8 cellular contexts compared by ENCODE assay signal in genomic region chr2:127591221-127591923, GRCh38. TPM values are rescaled to one million over a fixed set of nuclear protein-coding genes. Genes with fewer than 3 reads are reported as not detected.
DNase-seq lines count a peak whose midpoint lies in the region; TF ChIP-seq lines count a peak whose summit lies in the region.

No MANE protein-coding gene starts in this region.

- no peaks in the 10 kb centered on the region for H3K27me3 ChIP-seq in effector memory CD4-positive, alpha-beta T cell (replicated peaks; ENCODE audit: control insufficient read depth, insufficient read depth, low read length, poor library complexity, severe bottlenecking)
- no peaks in the 10 kb centered on the region for H3K27me3 ChIP-seq in mesendoderm (ENCODE audit: insufficient read depth, low read length, poor library complexity)

- H3K9me3 Mint-ChIP-seq in HFFc6, result peaks cover 6% of the 10 kb centered on the region; the same call in 1 of the 2 replicates
- no peaks in the 10 kb centered on the region for H3K9me3 Mint-ChIP-seq in activated CD4-positive, alpha-beta memory T cell treated with anti-CD3 and anti-CD28 coated beads, Interleukin-2, amount 10 ng/mL, durations not matched to agents 7 days and 5 days

- CTCF ChIA-PET in activated CD4-positive, alpha-beta memory T cell treated with anti-CD3 and anti-CD28 coated beads, Interleukin-2, amount 10 ng/mL, durations not matched to agents 7 days and 5 days (lab: Charles Lee), result interaction anchor here (0.6 to 3.4 kb wide), 33 partner anchors 8 to 400 kb away, joined by 3 to 97 read pairs (median 4); partner anchors contain the start of genes GPR17 and SFT2D3

- H3K18ac ChIP-seq in mesendoderm (ENCODE audit: low read length), result peak overlapping the region; percentile 33

- H2BK15ac ChIP-seq in mesendoderm (replicated peaks; ENCODE audit: low read depth), result no peak overlapping the region

- no peak overlapping the region for H4K8ac ChIP-seq in mesendoderm (ENCODE audit: low read depth, low read length)

- no peak overlapping the region for H3K27ac Mint-ChIP-seq in HFFc6
- H3K27ac Mint-ChIP-seq in activated CD4-positive, alpha-beta memory T cell treated with anti-CD3 and anti-CD28 coated beads, Interleukin-2, amount 10 ng/mL, durations not matched to agents 7 days and 5 days, result no peak overlapping the region

- H3K27me3 Mint-ChIP-seq in HFFc6 (ENCODE audit: insufficient read depth), result peaks cover 4% of the 10 kb centered on the region; the same call in 1 of the 2 replicates
- H3K27me3 Mint-ChIP-seq in activated CD4-positive, alpha-beta memory T cell treated with anti-CD3 and anti-CD28 coated beads, Interleukin-2, amount 10 ng/mL, durations not matched to agents 7 days and 5 days, result peaks cover 13% of the 10 kb centered on the region

- no peaks in the 10 kb centered on the region for H3K79me1 ChIP-seq in mesendoderm (ENCODE audit: low read length)

- H2BK120ac ChIP-seq in mesendoderm (ENCODE audit: low read depth, low read length), result no peak overlapping the region

- H3K4me3 Mint-ChIP-seq in HFFc6, result no peak overlapping the region
- H3K4me3 Mint-ChIP-seq in activated CD4-positive, alpha-beta memory T cell treated with anti-CD3 and anti-CD28 coated beads, Interleukin-2, amount 10 ng/mL, durations not matched to agents 7 days and 5 days, result no peak overlapping the region

- POLR2A ChIA-PET in activated CD4-positive, alpha-beta memory T cell treated with anti-CD3 and anti-CD28 coated beads, Interleukin-2, amount 10 ng/mL, durations not matched to agents 7 days and 5 days (lab: Charles Lee), result interaction anchor here (0.6 to 1.7 kb wide), 3 partner anchors 11 to 65 kb away, joined by 3 to 6 read pairs (median 3); partner anchors contain the start of gene IWS1

- H2BK5ac ChIP-seq in mesendoderm (ENCODE audit: low read length), result no peak overlapping the region

- H3K4me1 Mint-ChIP-seq in HFFc6 (ENCODE audit: low read depth), result peaks cover 18% of the 10 kb centered on the region
- peaks cover 4% of the 10 kb centered on the region for H3K4me1 Mint-ChIP-seq in activated CD4-positive, alpha-beta memory T cell treated with anti-CD3 and anti-CD28 coated beads, Interleukin-2, amount 10 ng/mL, durations not matched to agents 7 days and 5 days

- no peak overlapping the region for H3K4me2 ChIP-seq in mesendoderm (ENCODE audit: low read length)

- H3K56ac ChIP-seq in mesendoderm (ENCODE audit: low read length), result no peak overlapping the region

- H3K36me3 Mint-ChIP-seq in HFFc6 (ENCODE audit: low read depth), result peaks cover 7% of the 10 kb centered on the region
- no peaks in the 10 kb centered on the region for H3K36me3 Mint-ChIP-seq in activated CD4-positive, alpha-beta memory T cell treated with anti-CD3 and anti-CD28 coated beads, Interleukin-2, amount 10 ng/mL, durations not matched to agents 7 days and 5 days (ENCODE audit: low read depth)

- H3K4me3 ChIP-seq in effector memory CD4-positive, alpha-beta T cell (ENCODE audit: insufficient read depth, low read depth, low read length, poor library complexity, severe bottlenecking), result no peak overlapping the region
- no peak overlapping the region for H3K4me3 ChIP-seq in mesendoderm (ENCODE audit: low read length)

- H4K5ac ChIP-seq in mesendoderm (ENCODE audit: low read length), result peak overlapping the region; percentile 50

- H3K36me3 ChIP-seq in effector memory CD4-positive, alpha-beta T cell (ENCODE audit: control insufficient read depth, insufficient read depth, low read length), result no peaks in the 10 kb centered on the region
- H3K36me3 ChIP-seq in mesendoderm (ENCODE audit: control insufficient read depth, insufficient read depth, low read length), result no peaks in the 10 kb centered on the region

- H2AK5ac ChIP-seq in mesendoderm (ENCODE audit: low read length), result no peak overlapping the region

- no peaks in the 10 kb centered on the region for H3K4me1 ChIP-seq in effector memory CD4-positive, alpha-beta T cell (ENCODE audit: control insufficient read depth, insufficient read depth, low read length, poor library complexity, severe bottlenecking)
- H3K4me1 ChIP-seq in mesendoderm (ENCODE audit: control insufficient read depth, low read depth, low read length), result no peaks in the 10 kb centered on the region

- peak; percentile 90 for TF ChIP-seq CTCF in GM10266 (IDR thresholded peaks at IDR 0.05; ENCODE audit: control insufficient read depth, insufficient read depth, low read depth, missing control alignments)
- TF ChIP-seq CTCF in HFFc6 (IDR thresholded peaks at IDR 0.05), result peak; percentile 92

- H3K9ac ChIP-seq in mesendoderm (ENCODE audit: low read length), result no peak overlapping the region

- WGBS in mesendoderm (ENCODE audit: extremely low coverage, insufficient coverage, low lambda C conversion rate), result no CpG with 5 or more reads among the region's 10 CpGs

- no peak overlapping the region for H3K23ac ChIP-seq in mesendoderm (ENCODE audit: low read length)

- no peaks in the 10 kb centered on the region for H3K9me3 ChIP-seq in effector memory CD4-positive, alpha-beta T cell (ENCODE audit: control insufficient read depth, low read length)

- no peak overlapping the region for H3K27ac ChIP-seq in effector memory CD4-positive, alpha-beta T cell (ENCODE audit: insufficient read depth, low read length, poor library complexity, severe bottlenecking)
- H3K27ac ChIP-seq in mesendoderm (ENCODE audit: low read depth, low read length), result no peak overlapping the region

- H3K79me2 ChIP-seq in mesendoderm (ENCODE audit: control insufficient read depth, insufficient read depth, low read length), result no peaks in the 10 kb centered on the region

- DNase-seq in GM10266 (ENCODE audit: extremely low spot score) (peak; percentile 88), HFFc6 (peak; percentile 26), NCI-H2107 treated with DMSO at 0.1 percent for 48 hours (lab: John Stamatoyannopoulos, UW; ENCODE audit: unreplicated experiment) (peak; percentile 2), mesendoderm (peak; percentile 94), NCI-H187 treated with DMSO at 0.1 percent for 48 hours (lab: John Stamatoyannopoulos, UW) (no peak)
- DNase-seq in activated CD4-positive, alpha-beta memory T cell treated with anti-CD3 and anti-CD28 coated beads, Interleukin-2, amount 10 ng/mL, durations not matched to agents 7 days and 5 days, result peak; percentile 64
- peak in 2 of 3 donors; percentile 16 to 17 for DNase-seq in effector memory CD4-positive, alpha-beta T cell
- DNase-seq in stimulated activated CD8-positive, alpha-beta memory T cell treated with anti-CD3 and anti-CD28 coated beads, Interleukin-2, amount 100 ng/mL, for 1 hour (ENCODE audit: low read depth in 2 of 2), result peak; percentile 11 to 44

- no peak overlapping the region for H3K4ac ChIP-seq in mesendoderm (ENCODE audit: low read depth, low read length)

RNA-seq across cellular contexts. Expression of gene GPR17, which starts 54.6 kb away (rescaled TPM):
- not detected for total RNA-seq in HFFc6 (2021; fragmentation: NEBNext Ultra II Directional; extraction: Animal tissue kit (Norgen Biotek cat#: 25700))
- total RNA-seq in activated CD4-positive, alpha-beta memory T cell treated with anti-CD3 and anti-CD28 coated beads, Interleukin-2, amount 10 ng/mL, durations not matched to agents 7 days and 5 days, result not detected
- polyA plus RNA-seq in mesendoderm (2013, experiment 1 of 2), result 0.03 TPM
- 0.04 TPM for polyA plus RNA-seq in mesendoderm (2013, experiment 2 of 2)

RNA-seq across cellular contexts. Expression of gene MYO7B, which starts 55.9 kb away (rescaled TPM):
- 1 to 10 TPM in 2 of 6 experiments, under 1 TPM in 4; 0.74 to 1.3 (median 0.98) TPM for total RNA-seq in HFFc6 (2021; fragmentation: NEBNext Ultra II Directional; extraction: Animal tissue kit (Norgen Biotek cat#: 25700))
- total RNA-seq in activated CD4-positive, alpha-beta memory T cell treated with anti-CD3 and anti-CD28 coated beads, Interleukin-2, amount 10 ng/mL, durations not matched to agents 7 days and 5 days, result under 1 TPM; 0.13 to 0.18 TPM
- polyA plus RNA-seq in mesendoderm (2013, experiment 1 of 2), result 0.01 TPM
- 0.03 TPM for polyA plus RNA-seq in mesendoderm (2013, experiment 2 of 2)
